Comparison of ENCODE assay signal across 1 cellular context in the genomic region with DNA sequence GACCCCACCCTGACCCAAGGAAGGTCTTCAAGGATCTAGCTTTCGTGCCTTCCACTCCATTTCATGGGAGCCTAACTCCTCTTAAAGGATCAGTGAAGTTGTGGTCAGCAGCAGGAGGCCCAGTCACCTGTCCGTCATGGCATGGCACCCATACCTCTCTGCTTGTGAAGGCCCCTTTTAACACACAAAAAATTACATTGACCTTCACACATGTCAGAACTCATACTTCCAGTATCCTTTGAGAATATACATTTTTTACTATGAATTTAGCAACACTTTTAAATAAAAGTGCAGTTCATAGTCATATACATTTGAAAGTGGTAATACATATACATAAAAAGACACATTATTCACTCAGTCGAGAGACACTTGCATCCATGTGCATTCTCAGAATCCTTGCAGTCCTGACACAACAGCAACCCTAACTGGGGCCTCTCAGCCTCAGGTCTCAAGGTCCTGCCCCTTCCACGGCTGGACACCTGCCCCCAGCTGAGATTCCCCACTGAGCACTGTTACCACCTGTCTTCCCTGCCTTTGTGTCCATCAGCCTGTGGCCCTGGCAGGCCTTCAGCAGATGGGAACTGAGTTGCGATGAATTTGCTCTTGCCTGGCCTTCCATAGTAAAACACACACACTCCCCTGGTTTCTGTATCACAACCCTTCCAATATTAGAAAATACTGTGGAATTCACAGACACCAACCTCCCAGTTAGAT.
TF ChIP-seq lines count a peak whose summit lies in the region.

No MANE protein-coding gene starts in this region.

TF ChIP-seq in K562, 482 proteins besides CTCF, POLR2A, EP300 and RAD21:
- TF ChIP-seq FOSL1 (tag; conservative IDR thresholded peaks at IDR 0.05) = 0 out of 2 replicates have a peak, but pooled peaks have one; percentile 10
- TF ChIP-seq ZNF24 (IDR thresholded peaks at IDR 0.05) = no peak
TF ChIP-seq in K562: peak in this region for 1.
